In the genomic region with DNA sequence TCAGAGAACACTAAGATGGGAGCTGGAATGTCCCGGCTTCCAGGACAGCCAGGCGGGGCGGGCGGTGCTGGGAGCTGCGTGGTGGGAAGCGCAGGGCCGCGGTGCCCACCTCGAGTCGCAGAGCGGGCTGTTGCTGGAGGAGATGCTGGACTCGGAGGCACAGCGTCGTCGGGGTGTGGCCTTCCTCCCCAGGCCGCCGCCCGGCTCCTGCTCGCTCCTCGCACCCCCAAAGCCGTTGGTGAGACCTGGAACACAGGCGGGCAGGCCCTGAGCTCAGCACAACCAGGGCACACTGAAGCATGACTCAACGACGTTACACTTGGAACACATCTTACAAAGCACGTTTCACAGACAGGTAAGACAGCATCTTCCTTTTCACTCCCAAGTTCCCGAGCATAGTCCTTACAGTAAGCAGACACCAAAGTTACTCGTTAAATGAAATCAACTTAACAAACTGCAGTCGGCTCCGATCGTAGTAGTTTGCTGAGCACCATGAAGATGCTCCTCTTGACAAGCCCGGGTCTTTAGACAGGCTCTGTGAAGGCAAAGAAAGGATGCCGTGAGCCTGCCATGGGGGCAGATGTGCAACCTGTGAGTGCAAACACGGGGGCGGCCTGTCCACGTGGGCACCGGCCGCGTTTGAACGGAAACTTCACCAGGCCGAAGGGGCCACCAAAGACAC, we compare ENCODE assay signal across 20 cellular contexts. TPM values are rescaled to one million over a fixed set of nuclear protein-coding genes. Genes with fewer than 3 reads are reported as not detected.
DNase-seq lines count a peak whose midpoint lies in the region; ATAC-seq and TF ChIP-seq lines count a peak whose summit lies in the region.
"Had no signal": no experiment of that assay in that cellular context is flagged by ENCODE, and none has a peak within 500 bp of the region (broad histone marks: within the 10 kb centered on the region; RNA-seq: fewer than 3 reads in every experiment).

No MANE protein-coding gene starts in this region.

- H3K4me1 ChIP-seq in BLaER1 (peaks cover 93% of the 10 kb centered on the region), GM23338 (ENCODE audit: insufficient read depth) (no peaks in the 10 kb centered on the region), neuronal stem cell (ENCODE audit: control insufficient read depth in 2 of 2, insufficient read depth in 1 of 2, low read depth in 1 of 2, low read length in 2 of 2) (no peaks in the 10 kb centered on the region)
- H3K4me1 ChIP-seq: Peyer's patch had no signal

- H3K9me2 ChIP-seq in GM23338 (ENCODE audit: insufficient read depth), result no peaks in the 10 kb centered on the region
- H3K9me2 ChIP-seq: SK-N-SH had no signal

- no peak overlapping the region for H2BK12ac ChIP-seq in neuronal stem cell (ENCODE audit: low read length)

- peaks cover 33% of the 10 kb centered on the region for H3K79me1 ChIP-seq in neuronal stem cell (ENCODE audit: low read depth, low read length)

- H3K9me3 Mint-ChIP-seq in GM23338, result no peaks in the 10 kb centered on the region
- no peaks in the 10 kb centered on the region for H3K9me3 Mint-ChIP-seq in central memory CD8-positive, alpha-beta T cell

- H3K4me1 Mint-ChIP-seq in GM23338, result peaks cover 8% of the 10 kb centered on the region; the same call in 1 of the 3 replicates
- no peaks in the 10 kb centered on the region for H3K4me1 Mint-ChIP-seq in central memory CD8-positive, alpha-beta T cell

- H2BK5ac ChIP-seq in neuronal stem cell (ENCODE audit: low read length), result no peak overlapping the region

- no peak overlapping the region for H3K4me3 Mint-ChIP-seq in GM23338
- H3K4me3 Mint-ChIP-seq in central memory CD8-positive, alpha-beta T cell, result no peak overlapping the region

- H3K4me3 ChIP-seq in BLaER1 (no peak overlapping the region), GM23338 (no peak overlapping the region), neuronal stem cell (ENCODE audit: low read length in 2 of 2) (no peak overlapping the region)
- H3K4me3 ChIP-seq: K562, Peyer's patch had no signal

- H2BK120ac ChIP-seq in neuronal stem cell (ENCODE audit: low read depth, low read length), result no peak overlapping the region

- no peak for ATAC-seq in GM23338
- ATAC-seq in central memory CD8-positive, alpha-beta T cell (replicated peaks; ENCODE audit: extremely low read depth, poor library complexity, severe bottlenecking), result no peak
- no peak for ATAC-seq in HG02610 (IDR thresholded peaks at IDR 0.05; ENCODE audit: unreplicated experiment)
- ATAC-seq: K562 had no signal

- H3F3A ChIP-seq in GM23338 (replicated peaks; ENCODE audit: low read depth), result 0 out of 2 replicates have a peak, but pooled peaks cover 3% of the 10 kb centered on the region

- H2AK5ac ChIP-seq in neuronal stem cell (ENCODE audit: low read depth, low read length), result no peak overlapping the region

- peaks cover 84% of the 10 kb centered on the region for H3K36me3 ChIP-seq in BLaER1
- H3K36me3 ChIP-seq in GM23338 (ENCODE audit: insufficient read depth), result peaks cover 11% of the 10 kb centered on the region; the same call in 1 of the 2 replicates
- H3K36me3 ChIP-seq in neuronal stem cell (replicated peaks in 1 of 2; ENCODE audit: control insufficient read depth in 2 of 2, insufficient read depth in 2 of 2, low read length in 2 of 2), result peaks cover 38 to 86% of the 10 kb centered on the region in 2 donors

- H3K9me3 ChIP-seq in BLaER1 (no peaks in the 10 kb centered on the region), neuronal stem cell (replicated peaks in 1 of 2; ENCODE audit: control insufficient read depth in 2 of 2, insufficient read depth in 1 of 2, low read depth in 1 of 2, low read length in 2 of 2) (no peaks in the 10 kb centered on the region)
- H3K9me3 ChIP-seq: Peyer's patch, SK-N-SH had no signal

- DNase-seq in GM23338 (ENCODE audit: low spot score) (no peak), neuronal stem cell (ENCODE audit: low spot score) (no peak), NCI-H2171 treated with DMSO at 0.1 percent for 48 hours (lab: John Stamatoyannopoulos, UW) (no peak), MV-4-11 (lab: John Stamatoyannopoulos, UW) (no peak)
- no peak for DNase-seq in central memory CD8-positive, alpha-beta T cell (ENCODE audit: low spot score in 2 of 2)
- DNase-seq: C1 segment of cervical spinal cord; DMS79 treated with DMSO at 0.1 percent for 48 hours; HCEC 1CT; NCI-H1105 treated with DMSO at 0.1 percent for 48 hours; NCI-H1694; NCI-H2081 treated with DMSO at 0.1 percent for 48 hours; NCI-H510A; NCI-H748 treated with DMSO at 0.1 percent for 48 hours; NK-92 treated with Interleukin-12 subunit alpha and Interleukin-12 subunit beta, amount 100 ng/mL, for 24 hours; Peyer's patch; Right ventricle myocardium superior; SK-N-SH had no signal

- H4K91ac ChIP-seq in neuronal stem cell (ENCODE audit: low read depth, low read length, poor library complexity), result no peak overlapping the region

- no CpG with 5 or more reads among the region's 40 CpGs for WGBS in neuronal stem cell (ENCODE audit: extremely low coverage in 2 of 2, insufficient read length in 2 of 2, insufficient replicate concordance in 1 of 2), 2 donors

- H4K8ac ChIP-seq in neuronal stem cell (ENCODE audit: low read depth, low read length), result no peak overlapping the region

- no peak for TF ChIP-seq CTCF in GM23338 (conservative IDR thresholded peaks at IDR 0.05; ENCODE audit: low read depth in 2 of 2)

- H2BK15ac ChIP-seq in neuronal stem cell (ENCODE audit: low read length), result no peak overlapping the region

- H4K20me1 ChIP-seq in BLaER1 (peaks cover 69% of the 10 kb centered on the region), GM23338 (replicated peaks; ENCODE audit: insufficient read depth) (peaks cover 18% of the 10 kb centered on the region)

- peaks cover 30% of the 10 kb centered on the region for H3K79me2 ChIP-seq in GM23338 (replicated peaks; ENCODE audit: insufficient read depth)

- H3K9ac ChIP-seq in BLaER1 (no peak overlapping the region), neuronal stem cell (ENCODE audit: low read depth, low read length, poor library complexity) (no peak overlapping the region)
- H3K9ac ChIP-seq: SK-N-SH had no signal

- peak overlapping the region; percentile 11 for H3K18ac ChIP-seq in neuronal stem cell (ENCODE audit: low read length)

- H2AFZ ChIP-seq in GM23338 (no peak overlapping the region), neuronal stem cell (ENCODE audit: low read length) (no peak overlapping the region)

- H3K14ac ChIP-seq in neuronal stem cell (ENCODE audit: low read length), result peak overlapping the region; percentile 85

- peak overlapping the region; percentile 65 for H3K23ac ChIP-seq in neuronal stem cell (ENCODE audit: low read depth, low read length, poor library complexity)

- H3K27me3 Mint-ChIP-seq in GM23338 (ENCODE audit: insufficient read depth, low read depth, poor library complexity), result peaks cover 15% of the 10 kb centered on the region
- no peaks in the 10 kb centered on the region for H3K27me3 Mint-ChIP-seq in central memory CD8-positive, alpha-beta T cell

- H3K4ac ChIP-seq in neuronal stem cell (ENCODE audit: low read length), result no peak overlapping the region

- H3K27me3 ChIP-seq in BLaER1, result no peaks in the 10 kb centered on the region
- no peaks in the 10 kb centered on the region for H3K27me3 ChIP-seq in GM23338 (ENCODE audit: insufficient read depth)
- no peaks in the 10 kb centered on the region for H3K27me3 ChIP-seq in neuronal stem cell (ENCODE audit: control insufficient read depth in 3 of 3, insufficient read depth in 3 of 3, low read depth in 1 of 3, low read length in 3 of 3)
- H3K27me3 ChIP-seq: Peyer's patch had no signal

- peak overlapping the region; percentile 56 for H3K27ac Mint-ChIP-seq in GM23338
- H3K27ac Mint-ChIP-seq in central memory CD8-positive, alpha-beta T cell (ENCODE audit: low read depth), result peak overlapping the region; percentile 32

- peaks cover 54% of the 10 kb centered on the region for H3K36me3 Mint-ChIP-seq in GM23338 (ENCODE audit: low read depth)
- H3K36me3 Mint-ChIP-seq in central memory CD8-positive, alpha-beta T cell (ENCODE audit: insufficient read depth), result peaks cover 40% of the 10 kb centered on the region

- no peak overlapping the region for H3K27ac ChIP-seq in BLaER1
- H3K27ac ChIP-seq in GM23338 (ENCODE audit: low read depth), result no peak overlapping the region
- H3K27ac ChIP-seq in neuronal stem cell (replicated peaks; ENCODE audit: low read length), result no peak overlapping the region
- H3K27ac ChIP-seq: Peyer's patch had no signal

- peak overlapping the region; percentile 73; the same call in 1 of the 2 replicates for H3K4me2 ChIP-seq in BLaER1
- no peak overlapping the region for H3K4me2 ChIP-seq in GM23338
- H3K4me2 ChIP-seq in neuronal stem cell (ENCODE audit: insufficient read depth, low read length, poor library complexity, severe bottlenecking), result no peak overlapping the region
- H3K4me2 ChIP-seq: SK-N-SH had no signal

TF ChIP-seq in GM23338, 12 proteins besides CTCF, POLR2A, EP300 and RAD21 (continues in another document):
- no peak for TF ChIP-seq POLR2AphosphoS5 (IDR thresholded peaks at IDR 0.05; ENCODE audit: low read depth)
- TF ChIP-seq ZNF331 (CRISPR knock-in tag; IDR thresholded peaks at IDR 0.05; ENCODE audit: low read depth), result no peak
- TF ChIP-seq NANOG (IDR thresholded peaks at IDR 0.05; ENCODE audit: borderline replicate concordance), result no peak
- TF ChIP-seq STAT1 (IDR thresholded peaks at IDR 0.05; ENCODE audit: unreplicated experiment), result no peak

RNA-seq across cellular contexts. Expression of a gene that starts 50.0 kb away (rescaled TPM):
- total RNA-seq in GM23338 (2014; rRNA removed; shearing (Covaris generic)), result 33.8 and 36.1 TPM in 2 replicates
- polyA plus RNA-seq in GM23338 (2016; fragmentation: Nextera tagmentation; extraction: Ambion mirVana), result 12.3 and 13.1 TPM in 2 replicates
- 21.8 TPM for polyA plus RNA-seq in neuronal stem cell (2013, experiment 1 of 2)
- 22.7 TPM for polyA plus RNA-seq in neuronal stem cell (2013, experiment 2 of 2)
